ENCODE assay signal across 1 cellular context in genomic region chr1:25208561-25209222, GRCh38.
TF ChIP-seq lines count a peak whose summit lies in the region.

No MANE protein-coding gene starts in this region.

TF ChIP-seq in GM23338, 12 proteins besides CTCF, POLR2A, EP300 and RAD21 (continued from another document):
- TF ChIP-seq, protein P1, sequence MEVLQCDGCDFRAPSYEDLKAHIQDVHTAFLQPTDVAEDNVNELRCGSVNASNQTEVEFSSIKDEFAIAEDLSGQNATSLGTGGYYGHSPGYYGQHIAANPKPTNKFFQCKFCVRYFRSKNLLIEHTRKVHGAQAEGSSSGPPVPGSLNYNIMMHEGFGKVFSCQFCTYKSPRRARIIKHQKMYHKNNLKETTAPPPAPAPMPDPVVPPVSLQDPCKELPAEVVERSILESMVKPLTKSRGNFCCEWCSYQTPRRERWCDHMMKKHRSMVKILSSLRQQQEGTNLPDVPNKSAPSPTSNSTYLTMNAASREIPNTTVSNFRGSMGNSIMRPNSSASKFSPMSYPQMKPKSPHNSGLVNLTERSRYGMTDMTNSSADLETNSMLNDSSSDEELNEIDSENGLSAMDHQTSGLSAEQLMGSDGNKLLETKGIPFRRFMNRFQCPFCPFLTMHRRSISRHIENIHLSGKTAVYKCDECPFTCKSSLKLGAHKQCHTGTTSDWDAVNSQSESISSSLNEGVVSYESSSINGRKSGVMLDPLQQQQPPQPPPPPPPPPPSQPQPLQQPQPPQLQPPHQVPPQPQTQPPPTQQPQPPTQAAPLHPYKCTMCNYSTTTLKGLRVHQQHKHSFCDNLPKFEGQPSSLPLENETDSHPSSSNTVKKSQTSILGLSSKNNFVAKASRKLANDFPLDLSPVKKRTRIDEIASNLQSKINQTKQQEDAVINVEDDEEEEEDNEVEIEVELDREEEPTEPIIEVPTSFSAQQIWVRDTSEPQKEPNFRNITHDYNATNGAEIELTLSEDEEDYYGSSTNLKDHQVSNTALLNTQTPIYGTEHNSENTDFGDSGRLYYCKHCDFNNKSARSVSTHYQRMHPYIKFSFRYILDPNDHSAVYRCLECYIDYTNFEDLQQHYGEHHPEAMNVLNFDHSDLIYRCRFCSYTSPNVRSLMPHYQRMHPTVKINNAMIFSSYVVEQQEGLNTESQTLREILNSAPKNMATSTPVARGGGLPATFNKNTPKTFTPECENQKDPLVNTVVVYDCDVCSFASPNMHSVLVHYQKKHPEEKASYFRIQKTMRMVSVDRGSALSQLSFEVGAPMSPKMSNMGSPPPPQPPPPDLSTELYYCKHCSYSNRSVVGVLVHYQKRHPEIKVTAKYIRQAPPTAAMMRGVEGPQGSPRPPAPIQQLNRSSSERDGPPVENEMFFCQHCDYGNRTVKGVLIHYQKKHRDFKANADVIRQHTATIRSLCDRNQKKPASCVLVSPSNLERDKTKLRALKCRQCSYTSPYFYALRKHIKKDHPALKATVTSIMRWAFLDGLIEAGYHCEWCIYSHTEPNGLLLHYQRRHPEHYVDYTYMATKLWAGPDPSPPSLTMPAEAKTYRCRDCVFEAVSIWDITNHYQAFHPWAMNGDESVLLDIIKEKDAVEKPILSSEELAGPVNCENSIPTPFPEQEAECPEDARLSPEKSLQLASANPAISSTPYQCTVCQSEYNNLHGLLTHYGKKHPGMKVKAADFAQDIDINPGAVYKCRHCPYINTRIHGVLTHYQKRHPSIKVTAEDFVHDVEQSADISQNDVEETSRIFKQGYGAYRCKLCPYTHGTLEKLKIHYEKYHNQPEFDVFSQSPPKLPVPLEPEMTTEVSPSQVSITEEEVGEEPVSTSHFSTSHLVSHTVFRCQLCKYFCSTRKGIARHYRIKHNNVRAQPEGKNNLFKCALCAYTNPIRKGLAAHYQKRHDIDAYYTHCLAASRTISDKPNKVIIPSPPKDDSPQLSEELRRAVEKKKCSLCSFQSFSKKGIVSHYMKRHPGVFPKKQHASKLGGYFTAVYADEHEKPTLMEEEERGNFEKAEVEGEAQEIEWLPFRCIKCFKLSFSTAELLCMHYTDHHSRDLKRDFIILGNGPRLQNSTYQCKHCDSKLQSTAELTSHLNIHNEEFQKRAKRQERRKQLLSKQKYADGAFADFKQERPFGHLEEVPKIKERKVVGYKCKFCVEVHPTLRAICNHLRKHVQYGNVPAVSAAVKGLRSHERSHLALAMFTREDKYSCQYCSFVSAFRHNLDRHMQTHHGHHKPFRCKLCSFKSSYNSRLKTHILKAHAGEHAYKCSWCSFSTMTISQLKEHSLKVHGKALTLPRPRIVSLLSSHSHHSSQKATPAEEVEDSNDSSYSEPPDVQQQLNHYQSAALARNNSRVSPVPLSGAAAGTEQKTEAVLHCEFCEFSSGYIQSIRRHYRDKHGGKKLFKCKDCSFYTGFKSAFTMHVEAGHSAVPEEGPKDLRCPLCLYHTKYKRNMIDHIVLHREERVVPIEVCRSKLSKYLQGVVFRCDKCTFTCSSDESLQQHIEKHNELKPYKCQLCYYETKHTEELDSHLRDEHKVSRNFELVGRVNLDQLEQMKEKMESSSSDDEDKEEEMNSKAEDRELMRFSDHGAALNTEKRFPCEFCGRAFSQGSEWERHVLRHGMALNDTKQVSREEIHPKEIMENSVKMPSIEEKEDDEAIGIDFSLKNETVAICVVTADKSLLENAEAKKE (CRISPR knock-in tag; IDR thresholded peaks at IDR 0.05): no peak
- TF ChIP-seq POLR2AphosphoS5 (IDR thresholded peaks at IDR 0.05; ENCODE audit: low read depth): no peak
- no peak for TF ChIP-seq EZH2phosphoT487 (IDR thresholded peaks at IDR 0.05; ENCODE audit: unreplicated experiment)
- TF ChIP-seq, protein P2, sequence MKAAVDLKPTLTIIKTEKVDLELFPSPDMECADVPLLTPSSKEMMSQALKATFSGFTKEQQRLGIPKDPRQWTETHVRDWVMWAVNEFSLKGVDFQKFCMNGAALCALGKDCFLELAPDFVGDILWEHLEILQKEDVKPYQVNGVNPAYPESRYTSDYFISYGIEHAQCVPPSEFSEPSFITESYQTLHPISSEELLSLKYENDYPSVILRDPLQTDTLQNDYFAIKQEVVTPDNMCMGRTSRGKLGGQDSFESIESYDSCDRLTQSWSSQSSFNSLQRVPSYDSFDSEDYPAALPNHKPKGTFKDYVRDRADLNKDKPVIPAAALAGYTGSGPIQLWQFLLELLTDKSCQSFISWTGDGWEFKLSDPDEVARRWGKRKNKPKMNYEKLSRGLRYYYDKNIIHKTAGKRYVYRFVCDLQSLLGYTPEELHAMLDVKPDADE (IDR thresholded peaks at IDR 0.05): no peak
- TF ChIP-seq NANOG (IDR thresholded peaks at IDR 0.05; ENCODE audit: borderline replicate concordance): no peak
- no peak for TF ChIP-seq CREB1 (CRISPR knock-in tag; IDR thresholded peaks at IDR 0.05; ENCODE audit: low read depth)
